Comparison of ENCODE assay signal across 1 cellular context in the genomic region with DNA sequence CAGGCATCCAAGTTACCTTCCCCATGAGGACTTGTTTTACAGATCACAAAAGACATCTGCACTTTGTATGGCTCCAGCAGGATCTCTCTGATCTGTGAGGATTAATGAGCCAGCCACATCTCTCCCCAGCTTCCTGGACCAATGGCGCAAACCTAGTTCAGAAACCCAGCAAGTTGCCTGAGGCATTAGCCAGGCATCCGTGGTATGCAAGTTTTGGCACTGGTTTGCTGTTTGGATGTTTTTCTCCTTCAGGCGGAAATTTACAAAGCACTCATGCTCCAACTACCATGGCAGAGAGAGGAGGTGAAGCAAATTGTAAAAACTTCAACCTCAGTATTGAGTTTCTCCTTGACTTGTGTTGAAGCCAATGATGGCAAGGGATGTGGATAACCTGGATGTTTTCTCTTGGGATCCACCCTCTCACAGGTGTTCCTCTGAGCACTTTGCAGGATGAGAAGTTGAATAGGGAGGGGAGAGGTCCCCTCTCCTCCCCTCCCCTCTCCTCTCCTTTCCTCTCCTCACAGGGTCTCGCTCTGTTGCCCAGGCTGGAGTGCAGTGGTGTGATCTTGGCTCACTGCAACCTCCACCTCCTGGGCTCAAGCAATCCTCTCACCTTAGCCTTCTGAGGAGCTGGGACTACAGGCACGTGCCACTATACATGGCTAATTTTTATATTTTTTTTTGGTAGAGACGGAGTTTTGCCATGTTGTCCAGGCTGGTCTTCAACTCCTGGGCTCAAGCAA.
TF ChIP-seq lines count a peak whose summit lies in the region.

No MANE protein-coding gene starts in this region.

TF ChIP-seq in SK-N-SH treated with all-trans-retinoic acid at 6 μM for 48 hours, 23 proteins besides CTCF, POLR2A, EP300 and RAD21 (continued from another document):
- TF ChIP-seq SNAI2 (CRISPR knock-in tag; IDR thresholded peaks at IDR 0.05) (0 out of 2 replicates have a peak, but pooled peaks have one; percentile 13), GLIS3 (CRISPR knock-in tag; IDR thresholded peaks at IDR 0.05) (no peak), TOX (CRISPR knock-in tag; IDR thresholded peaks at IDR 0.05; ENCODE audit: borderline replicate concordance) (no peak; the same call in 1 of the 2 replicates), CREB5 (CRISPR knock-in tag; IDR thresholded peaks at IDR 0.05; ENCODE audit: low read depth) (no peak), ZNF8 (CRISPR knock-in tag; IDR thresholded peaks at IDR 0.05) (no peak), CSDC2 (CRISPR knock-in tag; IDR thresholded peaks at IDR 0.05) (no peak), ARNTL (CRISPR knock-in tag; IDR thresholded peaks at IDR 0.05; ENCODE audit: borderline replicate concordance, low read depth) (no peak)
- TF ChIP-seq, protein P1, sequence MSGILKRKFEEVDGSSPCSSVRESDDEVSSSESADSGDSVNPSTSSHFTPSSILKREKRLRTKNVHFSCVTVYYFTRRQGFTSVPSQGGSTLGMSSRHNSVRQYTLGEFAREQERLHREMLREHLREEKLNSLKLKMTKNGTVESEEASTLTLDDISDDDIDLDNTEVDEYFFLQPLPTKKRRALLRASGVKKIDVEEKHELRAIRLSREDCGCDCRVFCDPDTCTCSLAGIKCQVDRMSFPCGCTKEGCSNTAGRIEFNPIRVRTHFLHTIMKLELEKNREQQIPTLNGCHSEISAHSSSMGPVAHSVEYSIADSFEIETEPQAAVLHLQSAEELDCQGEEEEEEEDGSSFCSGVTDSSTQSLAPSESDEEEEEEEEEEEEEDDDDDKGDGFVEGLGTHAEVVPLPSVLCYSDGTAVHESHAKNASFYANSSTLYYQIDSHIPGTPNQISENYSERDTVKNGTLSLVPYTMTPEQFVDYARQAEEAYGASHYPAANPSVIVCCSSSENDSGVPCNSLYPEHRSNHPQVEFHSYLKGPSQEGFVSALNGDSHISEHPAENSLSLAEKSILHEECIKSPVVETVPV (CRISPR knock-in tag; IDR thresholded peaks at IDR 0.05): no peak
